ENCODE assay signal across 1 cellular context in the genomic region with DNA sequence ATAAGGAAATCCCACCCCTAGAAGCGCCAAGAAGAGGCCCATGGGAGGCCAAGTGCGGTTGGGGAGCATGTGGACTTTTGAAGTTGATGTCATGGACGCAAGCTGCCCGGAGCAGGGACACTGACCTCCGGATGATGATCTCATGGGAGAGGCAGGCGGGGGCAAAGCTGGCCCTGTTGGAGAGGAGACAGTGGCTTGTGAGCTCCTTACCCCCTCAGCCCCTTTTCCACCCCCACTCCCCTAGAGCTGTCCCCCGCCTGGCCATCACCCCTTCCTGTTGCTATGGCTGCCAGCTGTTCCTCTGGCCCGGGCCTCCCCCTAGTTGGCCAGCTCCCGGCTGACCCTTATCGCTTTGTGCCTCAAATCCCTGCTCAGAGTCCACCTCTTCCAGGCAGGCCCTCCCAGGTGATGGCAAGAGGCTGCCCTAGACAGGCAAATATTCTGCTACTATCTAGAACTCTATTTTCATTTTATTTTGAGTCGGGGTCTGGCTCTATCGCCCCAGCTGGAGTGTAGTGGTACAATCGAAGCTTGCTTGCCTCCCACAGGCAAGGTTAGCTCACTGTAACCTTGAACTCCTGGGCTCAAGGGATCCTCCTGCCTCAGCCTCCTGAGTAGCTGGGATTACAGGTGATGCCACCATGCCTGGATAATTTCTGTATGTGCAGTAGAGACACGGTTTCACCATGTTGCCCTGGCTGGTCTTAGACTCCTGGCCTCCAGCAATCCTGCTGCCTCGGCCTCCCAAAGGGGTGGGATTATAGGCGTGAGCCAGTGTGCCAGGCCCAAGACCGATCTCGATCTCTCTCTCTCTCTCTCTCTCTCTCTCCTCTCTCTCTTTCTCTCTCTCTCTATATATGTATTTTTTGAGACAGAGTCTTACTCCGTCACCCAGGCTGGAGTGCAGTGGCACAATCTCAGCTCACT.
TF ChIP-seq lines count a peak whose summit lies in the region.

No MANE protein-coding gene starts in this region.

TF ChIP-seq in HepG2, 621 proteins besides CTCF, POLR2A, EP300 and RAD21 (continued from another document):
- TF ChIP-seq, protein P1, sequence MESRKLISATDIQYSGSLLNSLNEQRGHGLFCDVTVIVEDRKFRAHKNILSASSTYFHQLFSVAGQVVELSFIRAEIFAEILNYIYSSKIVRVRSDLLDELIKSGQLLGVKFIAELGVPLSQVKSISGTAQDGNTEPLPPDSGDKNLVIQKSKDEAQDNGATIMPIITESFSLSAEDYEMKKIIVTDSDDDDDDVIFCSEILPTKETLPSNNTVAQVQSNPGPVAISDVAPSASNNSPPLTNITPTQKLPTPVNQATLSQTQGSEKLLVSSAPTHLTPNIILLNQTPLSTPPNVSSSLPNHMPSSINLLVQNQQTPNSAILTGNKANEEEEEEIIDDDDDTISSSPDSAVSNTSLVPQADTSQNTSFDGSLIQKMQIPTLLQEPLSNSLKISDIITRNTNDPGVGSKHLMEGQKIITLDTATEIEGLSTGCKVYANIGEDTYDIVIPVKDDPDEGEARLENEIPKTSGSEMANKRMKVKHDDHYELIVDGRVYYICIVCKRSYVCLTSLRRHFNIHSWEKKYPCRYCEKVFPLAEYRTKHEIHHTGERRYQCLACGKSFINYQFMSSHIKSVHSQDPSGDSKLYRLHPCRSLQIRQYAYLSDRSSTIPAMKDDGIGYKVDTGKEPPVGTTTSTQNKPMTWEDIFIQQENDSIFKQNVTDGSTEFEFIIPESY (CRISPR knock-in tag; IDR thresholded peaks at IDR 0.05) = peak; percentile 70
- TF ChIP-seq, protein P2, sequence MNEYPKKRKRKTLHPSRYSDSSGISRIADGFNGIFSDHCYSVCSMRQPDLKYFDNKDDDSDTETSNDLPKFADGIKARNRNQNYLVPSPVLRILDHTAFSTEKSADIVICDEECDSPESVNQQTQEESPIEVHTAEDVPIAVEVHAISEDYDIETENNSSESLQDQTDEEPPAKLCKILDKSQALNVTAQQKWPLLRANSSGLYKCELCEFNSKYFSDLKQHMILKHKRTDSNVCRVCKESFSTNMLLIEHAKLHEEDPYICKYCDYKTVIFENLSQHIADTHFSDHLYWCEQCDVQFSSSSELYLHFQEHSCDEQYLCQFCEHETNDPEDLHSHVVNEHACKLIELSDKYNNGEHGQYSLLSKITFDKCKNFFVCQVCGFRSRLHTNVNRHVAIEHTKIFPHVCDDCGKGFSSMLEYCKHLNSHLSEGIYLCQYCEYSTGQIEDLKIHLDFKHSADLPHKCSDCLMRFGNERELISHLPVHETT (CRISPR knock-in tag; conservative IDR thresholded peaks at IDR 0.05) = no peak
- TF ChIP-seq, protein P3, sequence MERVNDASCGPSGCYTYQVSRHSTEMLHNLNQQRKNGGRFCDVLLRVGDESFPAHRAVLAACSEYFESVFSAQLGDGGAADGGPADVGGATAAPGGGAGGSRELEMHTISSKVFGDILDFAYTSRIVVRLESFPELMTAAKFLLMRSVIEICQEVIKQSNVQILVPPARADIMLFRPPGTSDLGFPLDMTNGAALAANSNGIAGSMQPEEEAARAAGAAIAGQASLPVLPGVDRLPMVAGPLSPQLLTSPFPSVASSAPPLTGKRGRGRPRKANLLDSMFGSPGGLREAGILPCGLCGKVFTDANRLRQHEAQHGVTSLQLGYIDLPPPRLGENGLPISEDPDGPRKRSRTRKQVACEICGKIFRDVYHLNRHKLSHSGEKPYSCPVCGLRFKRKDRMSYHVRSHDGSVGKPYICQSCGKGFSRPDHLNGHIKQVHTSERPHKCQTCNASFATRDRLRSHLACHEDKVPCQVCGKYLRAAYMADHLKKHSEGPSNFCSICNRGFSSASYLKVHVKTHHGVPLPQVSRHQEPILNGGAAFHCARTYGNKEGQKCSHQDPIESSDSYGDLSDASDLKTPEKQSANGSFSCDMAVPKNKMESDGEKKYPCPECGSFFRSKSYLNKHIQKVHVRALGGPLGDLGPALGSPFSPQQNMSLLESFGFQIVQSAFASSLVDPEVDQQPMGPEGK (CRISPR knock-in tag; IDR thresholded peaks at IDR 0.05) = 0 out of 2 replicates have a peak, but pooled peaks have one; percentile 12
- TF ChIP-seq ZMAT3 (CRISPR knock-in tag; conservative IDR thresholded peaks at IDR 0.05) (no peak), ZMYM4 (CRISPR knock-in tag; IDR thresholded peaks at IDR 0.05) (no peak), ERF (CRISPR knock-in tag; IDR thresholded peaks at IDR 0.05) (no peak), CEBPG (CRISPR knock-in tag; IDR thresholded peaks at IDR 0.05) (no peak), ZNF577 (CRISPR knock-in tag; IDR thresholded peaks at IDR 0.05; ENCODE audit: borderline replicate concordance, low read depth) (no peak), BRD4 (CRISPR knock-in tag; IDR thresholded peaks at IDR 0.05) (no peak), AGO2 (optimal IDR thresholded peaks at IDR 0.05; ENCODE audit: low read depth, low read length) (peak; percentile 65), MEF2D (CRISPR knock-in tag; IDR thresholded peaks at IDR 0.05) (no peak), ZNF224 (CRISPR knock-in tag; IDR thresholded peaks at IDR 0.05) (no peak), AGO1 (IDR thresholded peaks at IDR 0.05; ENCODE audit: low read depth, low read length, poor library complexity, severe bottlenecking) (no peak), MTF2 (CRISPR knock-in tag; IDR thresholded peaks at IDR 0.05; ENCODE audit: borderline replicate concordance) (no peak), SMARCC2 (IDR thresholded peaks at IDR 0.05) (no peak), HOXA9 (CRISPR knock-in tag; IDR thresholded peaks at IDR 0.05; ENCODE audit: borderline replicate concordance) (no peak), ZNF207 (IDR thresholded peaks at IDR 0.05; ENCODE audit: borderline replicate concordance) (no peak), MED13 (CRISPR knock-in tag; IDR thresholded peaks at IDR 0.05) (no peak), KDM5A (IDR thresholded peaks at IDR 0.05; ENCODE audit: borderline replicate concordance, low read length) (no peak), JUNB (CRISPR knock-in tag; IDR thresholded peaks at IDR 0.05; ENCODE audit: borderline replicate concordance) (no peak), HNF4A (CRISPR knock-in tag; IDR thresholded peaks at IDR 0.05) (no peak), ZNF7 (CRISPR knock-in tag; IDR thresholded peaks at IDR 0.05) (no peak)
- TF ChIP-seq, protein P4, sequence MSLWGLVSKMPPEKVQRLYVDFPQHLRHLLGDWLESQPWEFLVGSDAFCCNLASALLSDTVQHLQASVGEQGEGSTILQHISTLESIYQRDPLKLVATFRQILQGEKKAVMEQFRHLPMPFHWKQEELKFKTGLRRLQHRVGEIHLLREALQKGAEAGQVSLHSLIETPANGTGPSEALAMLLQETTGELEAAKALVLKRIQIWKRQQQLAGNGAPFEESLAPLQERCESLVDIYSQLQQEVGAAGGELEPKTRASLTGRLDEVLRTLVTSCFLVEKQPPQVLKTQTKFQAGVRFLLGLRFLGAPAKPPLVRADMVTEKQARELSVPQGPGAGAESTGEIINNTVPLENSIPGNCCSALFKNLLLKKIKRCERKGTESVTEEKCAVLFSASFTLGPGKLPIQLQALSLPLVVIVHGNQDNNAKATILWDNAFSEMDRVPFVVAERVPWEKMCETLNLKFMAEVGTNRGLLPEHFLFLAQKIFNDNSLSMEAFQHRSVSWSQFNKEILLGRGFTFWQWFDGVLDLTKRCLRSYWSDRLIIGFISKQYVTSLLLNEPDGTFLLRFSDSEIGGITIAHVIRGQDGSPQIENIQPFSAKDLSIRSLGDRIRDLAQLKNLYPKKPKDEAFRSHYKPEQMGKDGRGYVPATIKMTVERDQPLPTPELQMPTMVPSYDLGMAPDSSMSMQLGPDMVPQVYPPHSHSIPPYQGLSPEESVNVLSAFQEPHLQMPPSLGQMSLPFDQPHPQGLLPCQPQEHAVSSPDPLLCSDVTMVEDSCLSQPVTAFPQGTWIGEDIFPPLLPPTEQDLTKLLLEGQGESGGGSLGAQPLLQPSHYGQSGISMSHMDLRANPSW (CRISPR knock-in tag; IDR thresholded peaks at IDR 0.05; ENCODE audit: borderline replicate concordance) = no peak
- TF ChIP-seq, protein P5, sequence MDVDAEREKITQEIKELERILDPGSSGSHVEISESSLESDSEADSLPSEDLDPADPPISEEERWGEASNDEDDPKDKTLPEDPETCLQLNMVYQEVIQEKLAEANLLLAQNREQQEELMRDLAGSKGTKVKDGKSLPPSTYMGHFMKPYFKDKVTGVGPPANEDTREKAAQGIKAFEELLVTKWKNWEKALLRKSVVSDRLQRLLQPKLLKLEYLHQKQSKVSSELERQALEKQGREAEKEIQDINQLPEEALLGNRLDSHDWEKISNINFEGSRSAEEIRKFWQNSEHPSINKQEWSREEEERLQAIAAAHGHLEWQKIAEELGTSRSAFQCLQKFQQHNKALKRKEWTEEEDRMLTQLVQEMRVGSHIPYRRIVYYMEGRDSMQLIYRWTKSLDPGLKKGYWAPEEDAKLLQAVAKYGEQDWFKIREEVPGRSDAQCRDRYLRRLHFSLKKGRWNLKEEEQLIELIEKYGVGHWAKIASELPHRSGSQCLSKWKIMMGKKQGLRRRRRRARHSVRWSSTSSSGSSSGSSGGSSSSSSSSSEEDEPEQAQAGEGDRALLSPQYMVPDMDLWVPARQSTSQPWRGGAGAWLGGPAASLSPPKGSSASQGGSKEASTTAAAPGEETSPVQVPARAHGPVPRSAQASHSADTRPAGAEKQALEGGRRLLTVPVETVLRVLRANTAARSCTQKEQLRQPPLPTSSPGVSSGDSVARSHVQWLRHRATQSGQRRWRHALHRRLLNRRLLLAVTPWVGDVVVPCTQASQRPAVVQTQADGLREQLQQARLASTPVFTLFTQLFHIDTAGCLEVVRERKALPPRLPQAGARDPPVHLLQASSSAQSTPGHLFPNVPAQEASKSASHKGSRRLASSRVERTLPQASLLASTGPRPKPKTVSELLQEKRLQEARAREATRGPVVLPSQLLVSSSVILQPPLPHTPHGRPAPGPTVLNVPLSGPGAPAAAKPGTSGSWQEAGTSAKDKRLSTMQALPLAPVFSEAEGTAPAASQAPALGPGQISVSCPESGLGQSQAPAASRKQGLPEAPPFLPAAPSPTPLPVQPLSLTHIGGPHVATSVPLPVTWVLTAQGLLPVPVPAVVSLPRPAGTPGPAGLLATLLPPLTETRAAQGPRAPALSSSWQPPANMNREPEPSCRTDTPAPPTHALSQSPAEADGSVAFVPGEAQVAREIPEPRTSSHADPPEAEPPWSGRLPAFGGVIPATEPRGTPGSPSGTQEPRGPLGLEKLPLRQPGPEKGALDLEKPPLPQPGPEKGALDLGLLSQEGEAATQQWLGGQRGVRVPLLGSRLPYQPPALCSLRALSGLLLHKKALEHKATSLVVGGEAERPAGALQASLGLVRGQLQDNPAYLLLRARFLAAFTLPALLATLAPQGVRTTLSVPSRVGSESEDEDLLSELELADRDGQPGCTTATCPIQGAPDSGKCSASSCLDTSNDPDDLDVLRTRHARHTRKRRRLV (CRISPR knock-in tag; IDR thresholded peaks at IDR 0.05) = no peak
- TF ChIP-seq, protein P6, sequence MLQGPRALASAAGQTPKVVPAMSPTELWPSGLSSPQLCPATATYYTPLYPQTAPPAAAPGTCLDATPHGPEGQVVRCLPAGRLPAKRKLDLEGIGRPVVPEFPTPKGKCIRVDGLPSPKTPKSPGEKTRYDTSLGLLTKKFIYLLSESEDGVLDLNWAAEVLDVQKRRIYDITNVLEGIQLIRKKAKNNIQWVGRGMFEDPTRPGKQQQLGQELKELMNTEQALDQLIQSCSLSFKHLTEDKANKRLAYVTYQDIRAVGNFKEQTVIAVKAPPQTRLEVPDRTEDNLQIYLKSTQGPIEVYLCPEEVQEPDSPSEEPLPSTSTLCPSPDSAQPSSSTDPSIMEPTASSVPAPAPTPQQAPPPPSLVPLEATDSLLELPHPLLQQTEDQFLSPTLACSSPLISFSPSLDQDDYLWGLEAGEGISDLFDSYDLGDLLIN (CRISPR knock-in tag; IDR thresholded peaks at IDR 0.05; ENCODE audit: borderline replicate concordance) = no peak
- TF ChIP-seq, protein P7, sequence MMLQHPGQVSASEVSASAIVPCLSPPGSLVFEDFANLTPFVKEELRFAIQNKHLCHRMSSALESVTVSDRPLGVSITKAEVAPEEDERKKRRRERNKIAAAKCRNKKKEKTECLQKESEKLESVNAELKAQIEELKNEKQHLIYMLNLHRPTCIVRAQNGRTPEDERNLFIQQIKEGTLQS (CRISPR knock-in tag; IDR thresholded peaks at IDR 0.05) = peak; percentile 68
- TF ChIP-seq, protein P8, sequence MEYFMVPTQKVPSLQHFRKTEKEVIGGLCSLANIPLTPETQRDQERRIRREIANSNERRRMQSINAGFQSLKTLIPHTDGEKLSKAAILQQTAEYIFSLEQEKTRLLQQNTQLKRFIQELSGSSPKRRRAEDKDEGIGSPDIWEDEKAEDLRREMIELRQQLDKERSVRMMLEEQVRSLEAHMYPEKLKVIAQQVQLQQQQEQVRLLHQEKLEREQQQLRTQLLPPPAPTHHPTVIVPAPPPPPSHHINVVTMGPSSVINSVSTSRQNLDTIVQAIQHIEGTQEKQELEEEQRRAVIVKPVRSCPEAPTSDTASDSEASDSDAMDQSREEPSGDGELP (IDR thresholded peaks at IDR 0.05; ENCODE audit: borderline replicate concordance, low read depth) = 0 out of 2 replicates have a peak, but pooled peaks have one; percentile 17
- TF ChIP-seq, protein P9, sequence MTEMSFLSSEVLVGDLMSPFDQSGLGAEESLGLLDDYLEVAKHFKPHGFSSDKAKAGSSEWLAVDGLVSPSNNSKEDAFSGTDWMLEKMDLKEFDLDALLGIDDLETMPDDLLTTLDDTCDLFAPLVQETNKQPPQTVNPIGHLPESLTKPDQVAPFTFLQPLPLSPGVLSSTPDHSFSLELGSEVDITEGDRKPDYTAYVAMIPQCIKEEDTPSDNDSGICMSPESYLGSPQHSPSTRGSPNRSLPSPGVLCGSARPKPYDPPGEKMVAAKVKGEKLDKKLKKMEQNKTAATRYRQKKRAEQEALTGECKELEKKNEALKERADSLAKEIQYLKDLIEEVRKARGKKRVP (CRISPR knock-in tag; IDR thresholded peaks at IDR 0.05) = 0 out of 4 replicates have a peak, but pooled peaks of 1 of the 2 experiments have one; percentile 28
